Comparison of ENCODE assay signal across 24 cellular contexts in the genomic region with DNA sequence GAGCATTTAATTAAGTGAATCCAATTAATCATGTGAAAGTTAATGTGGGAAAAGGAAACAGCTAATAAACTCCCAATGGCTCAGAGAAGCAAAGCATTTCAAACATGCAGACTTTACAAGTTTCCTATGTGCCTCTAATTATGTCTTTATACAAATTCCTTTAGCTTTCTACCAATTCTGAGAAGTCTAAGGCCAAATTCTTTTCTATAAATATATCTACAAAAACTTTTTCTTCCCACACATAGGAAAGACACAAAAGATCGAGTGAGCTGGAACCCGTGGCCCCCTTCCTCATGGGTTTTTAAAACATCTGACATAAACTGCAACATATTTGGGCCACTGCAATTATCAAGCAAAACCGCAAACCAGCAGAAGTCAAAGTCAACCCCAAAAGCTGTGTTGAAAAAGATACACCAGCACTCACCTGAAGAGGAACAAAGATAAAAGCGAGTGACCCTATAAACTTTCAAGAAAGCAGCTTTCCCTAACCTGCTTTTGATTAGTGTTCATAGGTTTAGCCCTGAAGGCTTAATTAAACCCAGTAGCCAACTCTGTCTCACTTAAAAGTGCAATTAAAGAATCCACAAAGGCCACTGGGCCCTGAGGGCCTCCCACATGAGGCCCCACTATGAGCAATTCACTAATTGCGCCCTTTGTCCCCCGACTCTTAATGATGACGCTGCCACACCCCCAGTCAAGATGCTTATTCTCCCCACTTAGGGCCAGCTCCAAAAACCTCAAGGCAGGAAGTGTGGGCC. TPM values are rescaled to one million over a fixed set of nuclear protein-coding genes. Genes with fewer than 3 reads are reported as not detected.
DNase-seq lines count a peak whose midpoint lies in the region; ATAC-seq, FAIRE-seq and TF ChIP-seq lines count a peak whose summit lies in the region.
"Had no signal": no experiment of that assay in that cellular context is flagged by ENCODE, and none has a peak within 500 bp of the region (broad histone marks: within the 10 kb centered on the region; RNA-seq: fewer than 3 reads in every experiment).

No MANE protein-coding gene starts in this region.

- no peak overlapping the region for H3K27ac ChIP-seq in liver (ENCODE audit: low read depth in 1 of 2, low read length in 2 of 2)
- H3K27ac ChIP-seq in right lobe of liver = no peak overlapping the region
- no peak overlapping the region for H3K27ac ChIP-seq in GM12878 (ENCODE audit: control insufficient read depth, insufficient read depth)
- peak overlapping the region; percentile 1 for H3K27ac ChIP-seq in mesodermal cell (ENCODE audit: low read depth, low read length, severe bottlenecking)
- H3K27ac ChIP-seq in pancreas = no peak overlapping the region
- H3K27ac ChIP-seq: neutrophil, PC-9, upper lobe of left lung had no signal

- intact Hi-C loops in right lobe of liver (cut with DNase I) = no loop called here
- intact Hi-C loops in GM12878 (cut with micrococcal nuclease; ENCODE audit: unreplicated experiment) = no loop called here
- intact Hi-C loops in pancreas (cut with DNase I) = no loop called here

- BruUV-seq in GM12878 (replicated peaks; lab: Mats Ljungman, UMichigan) = no TSS peak

- TF ChIP-seq POLR2A in right lobe of liver (IDR thresholded peaks at IDR 0.05) (no peak), GM12878 (IDR thresholded peaks at IDR 0.05; ENCODE audit: low read depth, low read length) (no peak)

- TF ChIP-seq CTCF in liver (IDR thresholded peaks at IDR 0.05; ENCODE audit: low read depth, low read length, missing input control) = no peak
- TF ChIP-seq CTCF in right lobe of liver (IDR thresholded peaks at IDR 0.05) = no peak
- no peak for TF ChIP-seq CTCF in GM12878 (IDR thresholded peaks at IDR 0.05 in 2 of 3, conservative IDR thresholded peaks at IDR 0.05 in 1 of 3; ENCODE audit: control insufficient read depth in 2 of 3, extremely low read depth in 1 of 3, insufficient read depth in 1 of 3, low read depth in 3 of 3, low read length in 3 of 3)
- no peak for TF ChIP-seq CTCF in pancreas (IDR thresholded peaks at IDR 0.05)

- CTCF ChIA-PET in GM12878 (lab: Yijun Ruan, JAX) = no interaction called here

- no peaks in the 10 kb centered on the region for H4K20me1 ChIP-seq in GM12878 (ENCODE audit: control insufficient read depth, insufficient read depth)

- H3K4me1 ChIP-seq in liver (ENCODE audit: control insufficient read depth in 4 of 4, insufficient read depth in 4 of 4, low read length in 3 of 4) (peaks cover 2 to 16% (median 8%) of the 10 kb centered on the region in 4 donors), right lobe of liver (peaks cover 0 to 18% (median 4%) of the 10 kb centered on the region in 4 donors), GM12878 (ENCODE audit: control insufficient read depth, insufficient read depth, low read length) (no peaks in the 10 kb centered on the region), mesodermal cell (ENCODE audit: control insufficient read depth, insufficient read depth, low read length, poor library complexity, severe bottlenecking) (peaks cover 12% of the 10 kb centered on the region), pancreas (no peaks in the 10 kb centered on the region)
- H3K4me1 ChIP-seq: BE2C had no signal

- H3K36me3 ChIP-seq in liver (ENCODE audit: control insufficient read depth in 4 of 4, insufficient read depth in 3 of 4, low read depth in 1 of 4, low read length in 3 of 4) (no peaks in the 10 kb centered on the region), right lobe of liver (no peaks in the 10 kb centered on the region), GM12878 (ENCODE audit: control insufficient read depth in 2 of 2, insufficient read depth in 2 of 2, low read length in 1 of 2) (no peaks in the 10 kb centered on the region), mesodermal cell (ENCODE audit: control insufficient read depth, insufficient read depth, low read length) (peaks cover 17% of the 10 kb centered on the region), pancreas (no peaks in the 10 kb centered on the region)
- H3K36me3 ChIP-seq: BE2C, neutrophil, upper lobe of left lung had no signal

- no peak overlapping the region for H3K4me2 ChIP-seq in GM12878 (ENCODE audit: control insufficient read depth, insufficient read depth)
- H3K4me2 ChIP-seq: PC-9 had no signal

- TF ChIP-seq EP300 in GM12878 (IDR thresholded peaks at IDR 0.05; ENCODE audit: borderline replicate concordance in 1 of 2, control insufficient read depth in 1 of 2, low read depth in 2 of 2, low read length in 2 of 2) = no peak

- no peaks in the 10 kb centered on the region for H3K36me3 Mint-ChIP-seq in activated T-helper 17 cell treated with anti-CD3 and anti-CD28 coated beads, Interleukin-2, amount 50 U/mL, for 72 hours (ENCODE audit: low read depth)

- H3K4me3 Mint-ChIP-seq in activated T-helper 17 cell treated with anti-CD3 and anti-CD28 coated beads, Interleukin-2, amount 50 U/mL, for 72 hours = no peak overlapping the region
- H3K4me3 Mint-ChIP-seq: activated CD4-positive, alpha-beta T cell treated with anti-CD3 and anti-CD28 coated beads for 36 hours had no signal

- DNase-seq in right lobe of liver (no peak), GM12878 (ENCODE audit: low read depth, low spot score) (peak; percentile 36), pancreas (no peak), NOMO-1 treated with DMSO at 0.1 percent for 48 hours (lab: John Stamatoyannopoulos, UW; ENCODE audit: unreplicated experiment) (no peak)
- DNase-seq: activated CD4-positive, alpha-beta T cell treated with anti-CD3 and anti-CD28 coated beads for 36 hours; activated CD8-positive, alpha-beta memory T cell treated with anti-CD3 and anti-CD28 coated beads for 24 hours; activated gamma-delta T cell; BE2C; DMS153; kidney glomerular epithelial cell; NCI-H1048; NCI-H1694; NCI-H510A; NK-92 treated with Interleukin-12 subunit alpha and Interleukin-12 subunit beta, amount 100 ng/mL, for 24 hours; PC-9; SIG-M5; stimulated activated CD4-positive, alpha-beta T cell treated with anti-CD3 and anti-CD28 coated beads, Interleukin-2, amount 100 ng/mL, for 48 hours; upper lobe of left lung had no signal

- H3K27ac Mint-ChIP-seq in activated T-helper 17 cell treated with anti-CD3 and anti-CD28 coated beads, Interleukin-2, amount 50 U/mL, for 72 hours = no peak overlapping the region
- H3K27ac Mint-ChIP-seq: activated CD4-positive, alpha-beta T cell treated with anti-CD3 and anti-CD28 coated beads for 36 hours had no signal

- H3K9me3 ChIP-seq in liver (ENCODE audit: control insufficient read depth in 4 of 4, low read length in 3 of 4) (no peaks in the 10 kb centered on the region), right lobe of liver (no peaks in the 10 kb centered on the region), GM12878 (replicated peaks; ENCODE audit: control insufficient read depth, insufficient read depth, low read length) (no peaks in the 10 kb centered on the region; the same call in 2 of the 3 replicates), mesodermal cell (ENCODE audit: control insufficient read depth, low read length) (no peaks in the 10 kb centered on the region), pancreas (no peaks in the 10 kb centered on the region)
- H3K9me3 ChIP-seq: BE2C, neutrophil, upper lobe of left lung had no signal

- H3K9me3 Mint-ChIP-seq in activated T-helper 17 cell treated with anti-CD3 and anti-CD28 coated beads, Interleukin-2, amount 50 U/mL, for 72 hours = no peaks in the 10 kb centered on the region

- no peaks in the 10 kb centered on the region for H3K79me2 ChIP-seq in GM12878 (ENCODE audit: control insufficient read depth, insufficient read depth, low read length)

- no peak overlapping the region for H2AFZ ChIP-seq in GM12878 (ENCODE audit: control insufficient read depth, low read depth, low read length)
- H2AFZ ChIP-seq: PC-9 had no signal

- no peaks in the 10 kb centered on the region for H3K4me1 Mint-ChIP-seq in activated T-helper 17 cell treated with anti-CD3 and anti-CD28 coated beads, Interleukin-2, amount 50 U/mL, for 72 hours
- H3K4me1 Mint-ChIP-seq: activated CD4-positive, alpha-beta T cell treated with anti-CD3 and anti-CD28 coated beads for 36 hours had no signal

- TF ChIP-seq RAD21 in liver (IDR thresholded peaks at IDR 0.05) (no peak), GM12878 (IDR thresholded peaks at IDR 0.05; ENCODE audit: insufficient read depth, low read depth, low read length) (no peak)

- RAD21 ChIA-PET in GM12878 (lab: Charles Lee; ENCODE audit: unreplicated experiment) = interaction anchor here (1.0 kb wide), 1 partner anchor 10 kb away, joined by 3 read pairs; no protein-coding TSS in a partner anchor

- H3K4me3 ChIP-seq in liver (ENCODE audit: low read depth in 1 of 3, low read length in 3 of 3) = no peak overlapping the region
- no peak overlapping the region for H3K4me3 ChIP-seq in right lobe of liver
- H3K4me3 ChIP-seq in GM12878 = no peak overlapping the region
- H3K4me3 ChIP-seq in mesodermal cell (ENCODE audit: extremely low read depth, insufficient read depth, low read length, poor library complexity, severe bottlenecking) = no peak overlapping the region
- no peak overlapping the region for H3K4me3 ChIP-seq in pancreas
- H3K4me3 ChIP-seq: PC-9, upper lobe of left lung had no signal

- in situ Hi-C loops in GM12878 (cut with MboI) = loop anchor here (25.0 kb wide), 1 partner anchor 1621 kb away; no protein-coding TSS in a partner anchor

- H3K27me3 ChIP-seq in liver (ENCODE audit: control insufficient read depth in 4 of 4, insufficient read depth in 4 of 4, low read length in 3 of 4) (no peaks in the 10 kb centered on the region), right lobe of liver (no peaks in the 10 kb centered on the region), GM12878 (replicated peaks in 1 of 2; ENCODE audit: control insufficient read depth in 2 of 2, insufficient read depth in 2 of 2, low read length in 1 of 2) (no peaks in the 10 kb centered on the region; a peak in 1 of 4 replicates), pancreas (no peaks in the 10 kb centered on the region)
- H3K27me3 ChIP-seq: BE2C, neutrophil, upper lobe of left lung had no signal

- ATAC-seq in right lobe of liver (no peak), GM12878 (peak; percentile 23; the same call in 1 of the 3 replicates), HG03025 (IDR thresholded peaks at IDR 0.05; ENCODE audit: low FRiP score, unreplicated experiment) (no peak), pancreas (no peak)
- no peak for ATAC-seq in activated T-helper 17 cell treated with anti-CD3 and anti-CD28 coated beads, Interleukin-2, amount 50 U/mL, for 72 hours (replicated peaks)
- ATAC-seq: activated CD4-positive, alpha-beta T cell treated with anti-CD3 and anti-CD28 coated beads for 36 hours; HCT116 had no signal

- H3K9ac ChIP-seq in liver (ENCODE audit: low read depth in 1 of 2, low read length in 2 of 2) (no peak overlapping the region), GM12878 (ENCODE audit: control insufficient read depth, insufficient read depth, low read length) (no peak overlapping the region)

- H3K27me3 Mint-ChIP-seq in activated T-helper 17 cell treated with anti-CD3 and anti-CD28 coated beads, Interleukin-2, amount 50 U/mL, for 72 hours = no peaks in the 10 kb centered on the region
- H3K27me3 Mint-ChIP-seq: activated CD4-positive, alpha-beta T cell treated with anti-CD3 and anti-CD28 coated beads for 36 hours had no signal

- no peak for FAIRE-seq in GM12878 (lab: Jason Lieb, UNC)
- FAIRE-seq in pancreas (lab: Jason Lieb, UNC) = no peak

- SMC1A ChIA-PET in GM12878 (lab: Charles Lee; ENCODE audit: uncharacterized antibody, unreplicated experiment) = interaction anchor here (1.0 kb wide), 1 partner anchor 10 kb away, joined by 3 read pairs; no protein-coding TSS in a partner anchor

- POLR2A ChIA-PET in GM12878 (lab: Charles Lee) = no interaction called here

- 91% methylated on average over 7 of the region's 7 CpGs for WGBS in liver
- WGBS in right lobe of liver (ENCODE audit: insufficient coverage, low coverage, low lambda C conversion rate, missing lambda C conversion rate) = 73% methylated on average over 7 of the region's 7 CpGs
- WGBS in GM12878 (ENCODE audit: insufficient coverage, insufficient replicate concordance, low lambda C conversion rate, missing lambda C conversion rate) = 46% methylated on average over 7 of the region's 7 CpGs
- 89 to 94% methylated on average over 6 to 7 of the region's 7 CpGs for WGBS in mesodermal cell (ENCODE audit: insufficient coverage in 2 of 2), 2 experiments
- 94 to 96% methylated on average over 7 of the region's 7 CpGs for WGBS in pancreas, 2 donors

RNA-seq across cellular contexts. Expression of gene SEMA5A, which starts 12.1 kb away (rescaled TPM):
- total RNA-seq in liver = 1 to 10 TPM; 4.9 to 5.8 TPM
- polyA plus RNA-seq in liver = 1 to 10 TPM; 1.1 to 1.4 TPM
- total RNA-seq in right lobe of liver = 10 to 100 TPM in 1 of 6 experiments, 1 to 10 TPM in 5; 3.1 to 12.6 (median 5.7) TPM
- 0.54 and 1.0 TPM in 2 replicates for total RNA-seq in GM12878 (2013; cell fraction: nucleolus; rRNA removed)
- 0.05 and 0.06 TPM in 2 replicates for total RNA-seq in GM12878 (2014; rRNA removed)
- 0.13 and 0.28 TPM in 2 replicates for total RNA-seq in GM12878 (2014; rRNA removed; fragmentation: Illumina TruSeq; extraction: Trizol)
- 0.21 and 0.28 TPM in 2 replicates for total RNA-seq in GM12878 (2021)
- 0.42 TPM for polyA plus RNA-seq in GM12878 (2011; ENCODE audit: low read depth)
- 2.4 and 2.6 TPM in 2 replicates for polyA plus RNA-seq in GM12878 (2011; rRNA removed)
- polyA plus RNA-seq in GM12878 (2011; cell fraction: cytosol; rRNA removed) = 2.0 and 2.2 TPM in 2 replicates
- 1.7 and 1.8 TPM in 2 replicates for polyA plus RNA-seq in GM12878 (2011; cell fraction: nucleus; rRNA removed)
- polyA plus RNA-seq in GM12878 (2012) = 0.18 and 0.31 TPM in 2 replicates
- 0.06 and 0.12 TPM in 2 replicates for polyA plus RNA-seq in GM12878 (2014; fragmentation: Illumina TruSeq; extraction: Trizol)
- polyA plus RNA-seq in GM12878 (2014; fragmentation: Nextera tagmentation; extraction: Ambion mirVana) = under 1 TPM; 0.03 to 0.04 TPM
- polyA plus RNA-seq in GM12878 (2014; rRNA removed) = 0.01 and 0.04 TPM in 2 replicates
- under 1 TPM in 1 of 2 experiments, not detected in 1; 0.09 TPM for polyA plus RNA-seq in GM12878 (2016; fragmentation: Nextera tagmentation; extraction: Ambion mirVana)
- 4.0 and 4.2 TPM in 2 replicates for polyA minus RNA-seq in GM12878 (2011; rRNA and poly(A)+ RNA removed)
- 1.5 and 1.6 TPM in 2 replicates for polyA minus RNA-seq in GM12878 (2011; cell fraction: cytosol; rRNA and poly(A)+ RNA removed)
- polyA minus RNA-seq in GM12878 (2011; cell fraction: nucleus; rRNA and poly(A)+ RNA removed) = 2.5 and 4.3 TPM in 2 replicates
- polyA plus RNA-seq in mesodermal cell (2013, experiment 1 of 2) = 29.7 TPM
- polyA plus RNA-seq in mesodermal cell (2013, experiment 2 of 2) = 30.9 TPM
- not detected for total RNA-seq in activated T-helper 17 cell treated with anti-CD3 and anti-CD28 coated beads, Interleukin-2, amount 50 U/mL, for 72 hours
- total RNA-seq in pancreas = 10 to 100 TPM in 2 of 6 donors, 1 to 10 TPM in 4; 5.2 to 14.0 (median 7.8) TPM
- 1 to 10 TPM in 1 of 2 donors, under 1 TPM in 1; 0.91 to 3.5 TPM for polyA plus RNA-seq in pancreas
- total RNA-seq: PC-9 had no signal
